Comparison of ENCODE assay signal across 9 cellular contexts in genomic region chr17:35046740-35047283, GRCh38. TPM values are rescaled to one million over a fixed set of nuclear protein-coding genes. Genes with fewer than 3 reads are reported as not detected.
DNase-seq lines count a peak whose midpoint lies in the region; ATAC-seq, FAIRE-seq and TF ChIP-seq lines count a peak whose summit lies in the region.
"Had no signal": no experiment of that assay in that cellular context is flagged by ENCODE, and none has a peak within 500 bp of the region (broad histone marks: within the 10 kb centered on the region; RNA-seq: fewer than 3 reads in every experiment).

No MANE protein-coding gene starts in this region.

- BruUV-seq in endothelial cell of umbilical vein (replicated peaks; lab: Mats Ljungman, UMichigan), result no TSS peak

- H3K9me3 Mint-ChIP-seq in activated CD4-positive, alpha-beta T cell treated with anti-CD3 and anti-CD28 coated beads for 36 hours (ENCODE audit: low read depth), result no peaks in the 10 kb centered on the region
- H3K9me3 Mint-ChIP-seq: neural crest cell had no signal

- peak; percentile 72 for FAIRE-seq in endothelial cell of umbilical vein (lab: Jason Lieb, UNC)

- H3K36me3 ChIP-seq in endothelial cell of umbilical vein (ENCODE audit: control insufficient read depth in 2 of 2, extremely low read depth in 1 of 2, insufficient read depth in 2 of 2, low read length in 2 of 2), result no peaks in the 10 kb centered on the region

- H3K9ac ChIP-seq in endothelial cell of umbilical vein (replicated peaks; ENCODE audit: extremely low read depth, insufficient read depth, low read length), result no peak overlapping the region

- peak overlapping the region in 1 of 3 experiments; percentile 41 for H3K4me3 ChIP-seq in endothelial cell of umbilical vein (replicated peaks in 1 of 3; ENCODE audit: insufficient read depth in 1 of 3, low read depth in 1 of 3, low read length in 3 of 3)

- no peak overlapping the region for H2AFZ ChIP-seq in endothelial cell of umbilical vein (ENCODE audit: low read depth, low read length)

- intact Hi-C loops in activated CD4-positive, alpha-beta T cell treated with anti-CD3 and anti-CD28 coated beads for 36 hours (cut with DNase I, micrococcal nuclease), result loop anchor here (1.0 to 2.0 kb wide), 7 partner anchors 16 to 66 kb away; partner anchors contain the start of genes LIG3 (in 2 of the 2) and RFFL (in 2 of the 2)
- intact Hi-C loops in endothelial cell of umbilical vein (cut with micrococcal nuclease), result no loop called here

- no peaks in the 10 kb centered on the region for H3K36me3 Mint-ChIP-seq in activated CD4-positive, alpha-beta T cell treated with anti-CD3 and anti-CD28 coated beads for 36 hours (ENCODE audit: low read depth)

- peaks cover 4% of the 10 kb centered on the region for H3K79me2 ChIP-seq in endothelial cell of umbilical vein (ENCODE audit: control insufficient read depth, insufficient read depth, low read length)

- dilution Hi-C loops in endothelial cell of umbilical vein (cut with MboI; ENCODE audit: extremely low pct_ligation_motif_present, low sequenced_read_pairs), result no loop called here

- DNase-seq in GM13976 (ENCODE audit: low spot score), result peak; percentile 81
- DNase-seq in activated CD4-positive, alpha-beta T cell treated with anti-CD3 and anti-CD28 coated beads for 36 hours, result peak; percentile 78
- peak; percentile 74 for DNase-seq in endothelial cell of umbilical vein (ENCODE audit: low read depth, low spot score)
- peak; percentile 32 to 55 for DNase-seq in stimulated activated CD4-positive, alpha-beta T cell treated with anti-CD3 and anti-CD28 coated beads, Interleukin-2, amount 100 ng/mL, for 48 hours
- no peak for DNase-seq in NCI-H146 treated with DMSO at 0.1 percent for 48 hours (lab: John Stamatoyannopoulos, UW; ENCODE audit: unreplicated experiment)
- DNase-seq in NCI-H1436 treated with DMSO at 0.1 percent for 48 hours (lab: John Stamatoyannopoulos, UW), result no peak
- no peak for DNase-seq in amniotic stem cell (lab: John Stamatoyannopoulos, UW)

- TF ChIP-seq CTCF in GM13976 (IDR thresholded peaks at IDR 0.05; ENCODE audit: borderline replicate concordance, control extremely low read depth, extremely low read depth, insufficient read depth, missing control alignments) (no peak), endothelial cell of umbilical vein (IDR thresholded peaks at IDR 0.05; ENCODE audit: extremely low read depth in 1 of 2, insufficient read depth in 1 of 2, low read depth in 1 of 2, low read length in 2 of 2) (no peak)

- H3K4me1 Mint-ChIP-seq in activated CD4-positive, alpha-beta T cell treated with anti-CD3 and anti-CD28 coated beads for 36 hours, result peaks cover 80% of the 10 kb centered on the region
- H3K4me1 Mint-ChIP-seq: neural crest cell had no signal

- no peaks in the 10 kb centered on the region for H3K27me3 ChIP-seq in endothelial cell of umbilical vein (ENCODE audit: control insufficient read depth in 2 of 2, insufficient read depth in 2 of 2, low read length in 2 of 2)

- H3K4me2 ChIP-seq in endothelial cell of umbilical vein (ENCODE audit: insufficient read depth, low read length), result peak overlapping the region; percentile 71

- no peaks in the 10 kb centered on the region for H3K9me1 ChIP-seq in endothelial cell of umbilical vein (replicated peaks; ENCODE audit: control insufficient read depth, extremely low read depth, insufficient read depth, low read length)

- CTCF ChIA-PET in activated CD4-positive, alpha-beta T cell treated with anti-CD3 and anti-CD28 coated beads for 36 hours (lab: Charles Lee), result interaction anchor here (0.6 to 2.5 kb wide), 14 partner anchors 8 to 408 kb away, joined by 3 to 16 read pairs (median 4); partner anchors contain the start of gene RFFL
- CTCF ChIA-PET in endothelial cell of umbilical vein (lab: Charles Lee), result interaction anchor here (1.0 to 2.0 kb wide), 5 partner anchors 12 to 43 kb away, joined by 3 to 8 read pairs (median 5); no protein-coding TSS in a partner anchor

- H3K4me3 Mint-ChIP-seq in activated CD4-positive, alpha-beta T cell treated with anti-CD3 and anti-CD28 coated beads for 36 hours, result peak overlapping the region; percentile 71
- H3K4me3 Mint-ChIP-seq: neural crest cell had no signal

- H3K27me3 Mint-ChIP-seq in activated CD4-positive, alpha-beta T cell treated with anti-CD3 and anti-CD28 coated beads for 36 hours, result no peaks in the 10 kb centered on the region

- H3K9me3 ChIP-seq in endothelial cell of umbilical vein (replicated peaks; ENCODE audit: control insufficient read depth, insufficient read depth, low read length), result no peaks in the 10 kb centered on the region

- ATAC-seq in HG03439 (IDR thresholded peaks at IDR 0.05; ENCODE audit: unreplicated experiment), result peak; percentile 57
- ATAC-seq in activated CD4-positive, alpha-beta T cell treated with anti-CD3 and anti-CD28 coated beads for 36 hours, result peak; percentile 95

- H4K20me1 ChIP-seq in endothelial cell of umbilical vein (replicated peaks; ENCODE audit: control insufficient read depth, extremely low read depth, insufficient read depth, low read length), result no peaks in the 10 kb centered on the region

- in situ Hi-C loops in GM13976 (cut with MboI; ENCODE audit: low sequenced_read_pairs, unreplicated experiment), result no loop called here

- H3K27ac ChIP-seq in endothelial cell of umbilical vein (ENCODE audit: insufficient read depth, low read depth, low read length), result peak overlapping the region; percentile 26

- POLR2A ChIA-PET in activated CD4-positive, alpha-beta T cell treated with anti-CD3 and anti-CD28 coated beads for 36 hours (lab: Charles Lee), result interaction anchor here (0.6 to 1.9 kb wide), 11 partner anchors 8 to 141 kb away, joined by 3 to 19 read pairs (median 5); partner anchors contain the start of gene RFFL
- POLR2A ChIA-PET in endothelial cell of umbilical vein (lab: Charles Lee), result no interaction called here

- TF ChIP-seq POLR2A in endothelial cell of umbilical vein (IDR thresholded peaks at IDR 0.05; ENCODE audit: low read depth, low read length), result no peak

- H3K4me1 ChIP-seq in endothelial cell of umbilical vein (ENCODE audit: control insufficient read depth, extremely low read depth, insufficient read depth, low read length), result peaks cover 14% of the 10 kb centered on the region

- H3K27ac Mint-ChIP-seq in activated CD4-positive, alpha-beta T cell treated with anti-CD3 and anti-CD28 coated beads for 36 hours, result peak overlapping the region; percentile 91

TF ChIP-seq in endothelial cell of umbilical vein, 7 proteins besides CTCF, POLR2A, EP300 and RAD21:
- TF ChIP-seq FOS (IDR thresholded peaks at IDR 0.05; ENCODE audit: borderline replicate concordance, insufficient read depth, low read length) (no peak), MYC (IDR thresholded peaks at IDR 0.05; ENCODE audit: low read depth, low read length) (no peak), GATA2 (IDR thresholded peaks at IDR 0.05; ENCODE audit: insufficient read depth, insufficient read length, low read depth, low read length) (peak; percentile 33), MAX (IDR thresholded peaks at IDR 0.05; ENCODE audit: insufficient read depth, insufficient read length) (no peak)

RNA-seq across cellular contexts. Expression of gene RFFL, which starts 16.7 kb away (rescaled TPM):
- 10 to 100 TPM; 19.2 to 22.9 TPM for total RNA-seq in activated CD4-positive, alpha-beta T cell treated with anti-CD3 and anti-CD28 coated beads for 36 hours
- 14.1 and 14.2 TPM in 2 replicates for total RNA-seq in endothelial cell of umbilical vein
- 6.6 and 7.0 TPM in 2 replicates for polyA plus RNA-seq in endothelial cell of umbilical vein
- polyA plus RNA-seq in endothelial cell of umbilical vein (2011; cell fraction: cytosol; rRNA removed), result 8.7 TPM in 2 replicates
- 9.3 and 9.8 TPM in 2 replicates for polyA plus RNA-seq in endothelial cell of umbilical vein (2011; cell fraction: nucleus; rRNA removed)
- polyA plus RNA-seq in endothelial cell of umbilical vein (2012), result 11.3 and 12.1 TPM in 2 replicates
- polyA minus RNA-seq in endothelial cell of umbilical vein, result 38.1 and 39.6 TPM in 2 replicates
- 25.9 TPM for polyA minus RNA-seq in endothelial cell of umbilical vein (2011; cell fraction: cytosol; rRNA and poly(A)+ RNA removed)
- polyA minus RNA-seq in endothelial cell of umbilical vein (2011; cell fraction: nucleus; rRNA and poly(A)+ RNA removed), result 8.9 and 10.1 TPM in 2 replicates

Comparison
In these comparisons a context has a peak if more than half of its experiments do, and no peak if none do; other contexts are left out.
1. DNase-seq: peak in GM13976 (single experiment), activated CD4-positive, alpha-beta T cell treated with anti-CD3 and anti-CD28 coated beads for 36 hours (single experiment), endothelial cell of umbilical vein (single experiment) and stimulated activated CD4-positive, alpha-beta T cell treated with anti-CD3 and anti-CD28 coated beads, Interleukin-2, amount 100 ng/mL, for 48 hours (2 of 2); none in NCI-H146 treated with DMSO at 0.1 percent for 48 hours (single experiment), NCI-H1436 treated with DMSO at 0.1 percent for 48 hours (single experiment) and amniotic stem cell (single experiment).